8 cellular contexts compared by ENCODE assay signal in the genomic region with DNA sequence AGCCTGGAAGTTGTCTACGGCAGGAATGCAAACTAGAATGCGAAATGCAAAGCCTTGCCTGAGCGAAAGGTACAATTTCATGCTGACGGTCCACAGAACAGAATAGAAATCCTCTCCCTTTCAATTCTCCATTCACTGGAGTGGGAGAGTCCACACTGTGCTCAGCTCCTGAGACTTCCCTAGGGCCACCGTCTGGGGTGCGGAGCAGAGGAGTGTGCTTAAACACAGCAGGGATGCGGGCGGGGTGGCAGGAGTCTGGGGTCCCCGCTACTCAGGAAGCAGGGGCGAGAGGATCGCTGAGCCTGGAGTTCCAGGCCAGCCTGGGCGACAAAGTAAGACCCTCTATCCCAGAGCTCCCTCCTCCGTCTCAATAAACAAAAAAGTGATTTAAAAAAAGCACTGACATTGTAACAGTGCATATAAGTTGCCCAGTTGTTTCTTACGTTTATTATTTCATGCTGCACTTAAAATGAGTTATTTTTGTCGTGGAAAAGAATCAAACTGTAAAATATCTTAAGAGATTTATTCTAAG. TPM values are rescaled to one million over a fixed set of nuclear protein-coding genes. Genes with fewer than 3 reads are reported as not detected.
A peak's percentile ranks its signal among the peaks of the same experiment; 100 is the strongest.
DNase-seq lines count a peak whose midpoint lies in the region; ATAC-seq and TF ChIP-seq lines count a peak whose summit lies in the region.

No MANE protein-coding gene starts in this region.

- TF ChIP-seq CTCF in esophagus squamous epithelium (IDR thresholded peaks at IDR 0.05) (no peak), neural cell (IDR thresholded peaks at IDR 0.05; ENCODE audit: poor library complexity, severe bottlenecking) (no peak)

- H3K27ac ChIP-seq in esophagus squamous epithelium: peak overlapping the region; percentile 74 to 91 (median 82)
- no peak overlapping the region for H3K27ac ChIP-seq in neural cell (ENCODE audit: low read length)

- H3K79me2 ChIP-seq in neural cell (replicated peaks; ENCODE audit: insufficient read depth, low read length): no peaks in the 10 kb centered on the region

- TF ChIP-seq RAD21 in neural cell (conservative IDR thresholded peaks at IDR 0.05): no peak

- H3K36me3 ChIP-seq in esophagus squamous epithelium: peaks cover 0 to 20% (median 6%) of the 10 kb centered on the region in 3 donors
- no peaks in the 10 kb centered on the region for H3K36me3 ChIP-seq in neural cell (ENCODE audit: insufficient read depth, low read length)

- H4K20me1 ChIP-seq in neural cell (ENCODE audit: insufficient read depth): no peaks in the 10 kb centered on the region

- TF ChIP-seq POLR2A in esophagus squamous epithelium (IDR thresholded peaks at IDR 0.05): no peak

- H3K27me3 ChIP-seq in esophagus squamous epithelium: no peaks in the 10 kb centered on the region
- no peaks in the 10 kb centered on the region for H3K27me3 ChIP-seq in neural cell (ENCODE audit: insufficient read depth, low read depth, low read length)

- peak overlapping the region; percentile 93 to 95 for H3K27ac Mint-ChIP-seq in T-cell

- peaks cover 4 to 34% (median 23%) of the 10 kb centered on the region in 3 donors for H3K9me3 Mint-ChIP-seq in T-cell

- H3K4me1 ChIP-seq in esophagus squamous epithelium: peaks cover 0 to 22% (median 15%) of the 10 kb centered on the region in 3 donors

- peak overlapping the region; percentile 93 to 95 (median 93) for H3K4me3 Mint-ChIP-seq in T-cell

- POLR2A ChIA-PET in T-cell (lab: Charles Lee): no interaction called here

- TF ChIP-seq EP300 in neural cell (conservative IDR thresholded peaks at IDR 0.05; ENCODE audit: poor library complexity, severe bottlenecking): no peak

- H3F3A ChIP-seq in neural cell (ENCODE audit: insufficient read depth, low read length, poor library complexity, severe bottlenecking): no peaks in the 10 kb centered on the region

- peak overlapping the region; percentile 49 for H3K9ac ChIP-seq in neural cell (ENCODE audit: low read length)

- intact Hi-C loops in esophagus squamous epithelium (cut with DNase I): no loop called here

- H2AFZ ChIP-seq in neural cell (ENCODE audit: low read depth, low read length): peak overlapping the region; percentile 66

- H3K4me3 ChIP-seq in esophagus squamous epithelium (peak overlapping the region; percentile 57 to 71 (median 68)), neural cell (ENCODE audit: low read length) (peak overlapping the region; percentile 75)

- H3K36me3 Mint-ChIP-seq in T-cell: peaks cover 45% of the 10 kb centered on the region

- ATAC-seq in HG02678 (IDR thresholded peaks at IDR 0.05; ENCODE audit: unreplicated experiment) (peak; percentile 11), T-cell (replicated peaks in 1 of 4) (peak; percentile 8 to 17 (median 10))

- peak overlapping the region; percentile 85 for H3K4me2 ChIP-seq in neural cell (ENCODE audit: low read length)

- H3K4me1 Mint-ChIP-seq in T-cell: peaks cover 21 to 34% (median 32%) of the 10 kb centered on the region in 3 donors

- CTCF ChIA-PET in T-cell (lab: Charles Lee): interaction anchor here in 1 of 2 donors (0.7 kb wide), 1 partner anchor 501 kb away, joined by 3 read pairs; no protein-coding TSS in a partner anchor

- H3K9me2 ChIP-seq in neural cell (ENCODE audit: insufficient read depth, low read length): no peaks in the 10 kb centered on the region

- WGBS in esophagus squamous epithelium, 2 donors: 4 to 5% methylated on average over 7 to 15 of the region's 15 CpGs

- H3K27me3 Mint-ChIP-seq in T-cell: no peaks in the 10 kb centered on the region

- peaks cover 0 to 36% (median 23%) of the 10 kb centered on the region in 3 donors for H3K9me3 ChIP-seq in esophagus squamous epithelium
- no peaks in the 10 kb centered on the region for H3K9me3 ChIP-seq in neural cell (ENCODE audit: low read length)

- DNase-seq in NCI-H1417 (lab: John Stamatoyannopoulos, UW) (peak in 2 of 3 experiments; percentile 71 to 82), NCI-H1417 treated with DMSO at 0.1 percent for 48 hours (lab: John Stamatoyannopoulos, UW) (no peak), T-cell (peak in 1 of 34 experiments; percentile 4), esophagus squamous epithelium (lab: John Stamatoyannopoulos, UW) (no peak), NCI-H446 (lab: John Stamatoyannopoulos, UW) (no peak)
- no peak for DNase-seq in NK-92 treated with Interleukin-12 subunit alpha and Interleukin-12 subunit beta, amount 100 ng/mL, for 24 hours (lab: John Stamatoyannopoulos, UW)

TF ChIP-seq in neural cell, 6 proteins besides CTCF, POLR2A, EP300 and RAD21:
- TF ChIP-seq SMC3 (conservative IDR thresholded peaks at IDR 0.05; ENCODE audit: poor library complexity) (no peak), MXI1 (conservative IDR thresholded peaks at IDR 0.05; ENCODE audit: poor library complexity, severe bottlenecking) (no peak), POLR2AphosphoS5 (IDR thresholded peaks at IDR 0.05) (no peak), REST (IDR thresholded peaks at IDR 0.05; ENCODE audit: borderline replicate concordance) (no peak), EZH2 (IDR thresholded peaks at IDR 0.05; ENCODE audit: borderline replicate concordance, insufficient read depth, low read length, poor library complexity, severe bottlenecking) (no peak), TAF1 (IDR thresholded peaks at IDR 0.05; ENCODE audit: low read depth) (no peak)

RNA-seq across cellular contexts. Expression of gene ZNF816, which starts 0.6 kb away (rescaled TPM):
- total RNA-seq in T-cell (10 to 100 TPM in 3 of 5 donors, 1 to 10 TPM in 2; 6.4 to 23.4 (median 19.0) TPM), esophagus squamous epithelium (1 to 10 TPM in 3 of 4 donors, under 1 TPM in 1; 0.91 to 7.8 (median 6.2) TPM)
- polyA plus RNA-seq in neural cell: 0.10 and 1.5 TPM in 2 replicates
- 3.2 and 4.6 TPM in 2 replicates for polyA minus RNA-seq in neural cell

RNA-seq across cellular contexts. Expression of gene ZNF888, which starts 40.1 kb away (rescaled TPM):
- total RNA-seq in T-cell (1 to 10 TPM; 2.7 to 5.6 (median 4.5) TPM), esophagus squamous epithelium (1 to 10 TPM; 1.8 to 6.3 (median 4.1) TPM)
- 0.26 and 0.34 TPM in 2 replicates for polyA plus RNA-seq in neural cell
- polyA minus RNA-seq in neural cell: 1.2 TPM in 2 replicates

RNA-seq across cellular contexts. Expression of gene ERVV-1, which starts 50.4 kb away (rescaled TPM):
- total RNA-seq in T-cell (not detected), esophagus squamous epithelium (not detected)
- polyA plus RNA-seq in neural cell: not detected in 2 replicates
- not detected in 2 replicates for polyA minus RNA-seq in neural cell

Comparison
In these comparisons a context has a peak if more than half of its experiments do, and no peak if none do; other contexts are left out.
1. DNase-seq: peak in NCI-H1417 (2 of 3); none in NCI-H1417 treated with DMSO at 0.1 percent for 48 hours (single experiment), esophagus squamous epithelium (single experiment), NCI-H446 (0 of 2) and NK-92 treated with Interleukin-12 subunit alpha and Interleukin-12 subunit beta, amount 100 ng/mL, for 24 hours (single experiment).